8 cellular contexts compared by ENCODE assay signal in genomic region chr5:151224372-151224771, GRCh38. TPM values are rescaled to one million over a fixed set of nuclear protein-coding genes. Genes with fewer than 3 reads are reported as not detected.
DNase-seq lines count a peak whose midpoint lies in the region; ATAC-seq and TF ChIP-seq lines count a peak whose summit lies in the region.

No MANE protein-coding gene starts in this region.

- peaks cover 54 to 57% of the 10 kb centered on the region in 2 donors for H3K4me1 Mint-ChIP-seq in immature natural killer cell

- peaks cover 4% of the 10 kb centered on the region for H3K4me1 ChIP-seq in SJSA1 (replicated peaks)

- peak overlapping the region; percentile 89 to 99 (median 96) for H3K4me3 Mint-ChIP-seq in immature natural killer cell

- H3K27me3 ChIP-seq in SJSA1 (replicated peaks) = peaks cover 4% of the 10 kb centered on the region; the same call in 1 of the 2 replicates

- peak overlapping the region; percentile 94 to 98 (median 97) for H3K27ac Mint-ChIP-seq in immature natural killer cell

- peaks cover 0 to 11% (median 6%) of the 10 kb centered on the region in 3 donors for H3K36me3 Mint-ChIP-seq in immature natural killer cell

- ATAC-seq in GM21723 (IDR thresholded peaks at IDR 0.05; ENCODE audit: unreplicated experiment) = peak; percentile 33

- H3K36me3 ChIP-seq in SJSA1 = no peaks in the 10 kb centered on the region

- H3K27me3 Mint-ChIP-seq in immature natural killer cell (ENCODE audit: low read depth in 3 of 3) = peaks cover 0 to 15% (median 0%) of the 10 kb centered on the region in 3 donors

- no peaks in the 10 kb centered on the region for H3K9me3 Mint-ChIP-seq in immature natural killer cell

- H3K4me3 ChIP-seq in AG10803 (ENCODE audit: low read length) = peak overlapping the region; percentile 58
- H3K4me3 ChIP-seq in SJSA1 = peak overlapping the region; percentile 46; the same call in 1 of the 2 replicates

- no peak for DNase-seq in AG10803 (ENCODE audit: low read depth)
- no peak for DNase-seq in SJSA1 (ENCODE audit: low read depth in 1 of 2, low spot score in 2 of 2)
- peak in 1 of 3 donors; percentile 21 for DNase-seq in immature natural killer cell
- no peak for DNase-seq in NCI-H146 treated with DMSO at 0.1 percent for 48 hours (lab: John Stamatoyannopoulos, UW; ENCODE audit: unreplicated experiment)
- DNase-seq in dermis blood vessel endothelial cell = no peak
- no peak for DNase-seq in NCI-H2227 treated with DMSO at 0.1 percent for 48 hours (lab: John Stamatoyannopoulos, UW)
- no peak for DNase-seq in D341Med (ENCODE audit: low spot score)

- H3K9me3 ChIP-seq in SJSA1 (replicated peaks) = no peaks in the 10 kb centered on the region

- no peak overlapping the region for H3K27ac ChIP-seq in SJSA1

- no peak for TF ChIP-seq CTCF in AG10803 (conservative IDR thresholded peaks at IDR 0.05; ENCODE audit: low read length)

RNA-seq across cellular contexts. Expression of gene CCDC69, which starts 0.5 kb away (rescaled TPM):
- total RNA-seq in SJSA1 (2014; rRNA removed; shearing (Covaris generic)) = 0.03 and 0.39 TPM in 2 replicates
- polyA plus RNA-seq in immature natural killer cell = 100 to 1,000 TPM in 2 of 3 donors, 10 to 100 TPM in 1; 88.1 to 256 (median 149) TPM
- 5.4 and 5.6 TPM in 2 replicates for total RNA-seq in dermis blood vessel endothelial cell

RNA-seq across cellular contexts. Expression of gene GM2A, which starts 28.6 kb away (rescaled TPM):
- total RNA-seq in SJSA1 (2014; rRNA removed; shearing (Covaris generic)) = 16.7 and 27.4 TPM in 2 replicates
- 1 to 10 TPM; 4.6 to 8.7 (median 5.2) TPM for polyA plus RNA-seq in immature natural killer cell
- 15.5 and 18.0 TPM in 2 replicates for total RNA-seq in dermis blood vessel endothelial cell
